ENCODE assay signal across 1 cellular context in the genomic region with DNA sequence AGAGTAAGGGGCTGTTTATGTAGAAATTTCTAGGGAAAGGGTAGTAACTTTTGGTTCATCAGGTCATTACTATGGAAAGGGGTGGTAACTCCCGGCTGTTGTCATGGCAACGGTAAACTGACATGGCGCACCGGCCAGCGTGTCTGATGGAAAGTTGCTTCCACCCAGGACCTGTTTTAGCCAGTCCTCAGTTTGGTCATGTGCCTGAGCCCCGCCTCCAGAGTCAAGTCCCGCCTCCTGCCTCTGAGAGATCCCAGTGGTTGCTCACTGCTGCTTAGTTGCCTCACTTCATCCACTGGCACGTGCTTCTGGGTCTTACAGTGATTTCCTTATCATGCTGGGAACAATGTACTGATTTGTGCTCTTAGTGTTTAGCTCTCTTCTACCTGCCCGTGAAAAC.
TF ChIP-seq lines count a peak whose summit lies in the region.

No MANE protein-coding gene starts in this region.

TF ChIP-seq in GM23338, 12 proteins besides CTCF, POLR2A, EP300 and RAD21 (continued from another document):
- TF ChIP-seq, protein P1, sequence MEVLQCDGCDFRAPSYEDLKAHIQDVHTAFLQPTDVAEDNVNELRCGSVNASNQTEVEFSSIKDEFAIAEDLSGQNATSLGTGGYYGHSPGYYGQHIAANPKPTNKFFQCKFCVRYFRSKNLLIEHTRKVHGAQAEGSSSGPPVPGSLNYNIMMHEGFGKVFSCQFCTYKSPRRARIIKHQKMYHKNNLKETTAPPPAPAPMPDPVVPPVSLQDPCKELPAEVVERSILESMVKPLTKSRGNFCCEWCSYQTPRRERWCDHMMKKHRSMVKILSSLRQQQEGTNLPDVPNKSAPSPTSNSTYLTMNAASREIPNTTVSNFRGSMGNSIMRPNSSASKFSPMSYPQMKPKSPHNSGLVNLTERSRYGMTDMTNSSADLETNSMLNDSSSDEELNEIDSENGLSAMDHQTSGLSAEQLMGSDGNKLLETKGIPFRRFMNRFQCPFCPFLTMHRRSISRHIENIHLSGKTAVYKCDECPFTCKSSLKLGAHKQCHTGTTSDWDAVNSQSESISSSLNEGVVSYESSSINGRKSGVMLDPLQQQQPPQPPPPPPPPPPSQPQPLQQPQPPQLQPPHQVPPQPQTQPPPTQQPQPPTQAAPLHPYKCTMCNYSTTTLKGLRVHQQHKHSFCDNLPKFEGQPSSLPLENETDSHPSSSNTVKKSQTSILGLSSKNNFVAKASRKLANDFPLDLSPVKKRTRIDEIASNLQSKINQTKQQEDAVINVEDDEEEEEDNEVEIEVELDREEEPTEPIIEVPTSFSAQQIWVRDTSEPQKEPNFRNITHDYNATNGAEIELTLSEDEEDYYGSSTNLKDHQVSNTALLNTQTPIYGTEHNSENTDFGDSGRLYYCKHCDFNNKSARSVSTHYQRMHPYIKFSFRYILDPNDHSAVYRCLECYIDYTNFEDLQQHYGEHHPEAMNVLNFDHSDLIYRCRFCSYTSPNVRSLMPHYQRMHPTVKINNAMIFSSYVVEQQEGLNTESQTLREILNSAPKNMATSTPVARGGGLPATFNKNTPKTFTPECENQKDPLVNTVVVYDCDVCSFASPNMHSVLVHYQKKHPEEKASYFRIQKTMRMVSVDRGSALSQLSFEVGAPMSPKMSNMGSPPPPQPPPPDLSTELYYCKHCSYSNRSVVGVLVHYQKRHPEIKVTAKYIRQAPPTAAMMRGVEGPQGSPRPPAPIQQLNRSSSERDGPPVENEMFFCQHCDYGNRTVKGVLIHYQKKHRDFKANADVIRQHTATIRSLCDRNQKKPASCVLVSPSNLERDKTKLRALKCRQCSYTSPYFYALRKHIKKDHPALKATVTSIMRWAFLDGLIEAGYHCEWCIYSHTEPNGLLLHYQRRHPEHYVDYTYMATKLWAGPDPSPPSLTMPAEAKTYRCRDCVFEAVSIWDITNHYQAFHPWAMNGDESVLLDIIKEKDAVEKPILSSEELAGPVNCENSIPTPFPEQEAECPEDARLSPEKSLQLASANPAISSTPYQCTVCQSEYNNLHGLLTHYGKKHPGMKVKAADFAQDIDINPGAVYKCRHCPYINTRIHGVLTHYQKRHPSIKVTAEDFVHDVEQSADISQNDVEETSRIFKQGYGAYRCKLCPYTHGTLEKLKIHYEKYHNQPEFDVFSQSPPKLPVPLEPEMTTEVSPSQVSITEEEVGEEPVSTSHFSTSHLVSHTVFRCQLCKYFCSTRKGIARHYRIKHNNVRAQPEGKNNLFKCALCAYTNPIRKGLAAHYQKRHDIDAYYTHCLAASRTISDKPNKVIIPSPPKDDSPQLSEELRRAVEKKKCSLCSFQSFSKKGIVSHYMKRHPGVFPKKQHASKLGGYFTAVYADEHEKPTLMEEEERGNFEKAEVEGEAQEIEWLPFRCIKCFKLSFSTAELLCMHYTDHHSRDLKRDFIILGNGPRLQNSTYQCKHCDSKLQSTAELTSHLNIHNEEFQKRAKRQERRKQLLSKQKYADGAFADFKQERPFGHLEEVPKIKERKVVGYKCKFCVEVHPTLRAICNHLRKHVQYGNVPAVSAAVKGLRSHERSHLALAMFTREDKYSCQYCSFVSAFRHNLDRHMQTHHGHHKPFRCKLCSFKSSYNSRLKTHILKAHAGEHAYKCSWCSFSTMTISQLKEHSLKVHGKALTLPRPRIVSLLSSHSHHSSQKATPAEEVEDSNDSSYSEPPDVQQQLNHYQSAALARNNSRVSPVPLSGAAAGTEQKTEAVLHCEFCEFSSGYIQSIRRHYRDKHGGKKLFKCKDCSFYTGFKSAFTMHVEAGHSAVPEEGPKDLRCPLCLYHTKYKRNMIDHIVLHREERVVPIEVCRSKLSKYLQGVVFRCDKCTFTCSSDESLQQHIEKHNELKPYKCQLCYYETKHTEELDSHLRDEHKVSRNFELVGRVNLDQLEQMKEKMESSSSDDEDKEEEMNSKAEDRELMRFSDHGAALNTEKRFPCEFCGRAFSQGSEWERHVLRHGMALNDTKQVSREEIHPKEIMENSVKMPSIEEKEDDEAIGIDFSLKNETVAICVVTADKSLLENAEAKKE (CRISPR knock-in tag; IDR thresholded peaks at IDR 0.05): no peak
- no peak for TF ChIP-seq EZH2 (IDR thresholded peaks at IDR 0.05; ENCODE audit: low read depth, unreplicated experiment)
- no peak for TF ChIP-seq CREB1 (CRISPR knock-in tag; IDR thresholded peaks at IDR 0.05; ENCODE audit: low read depth)
- TF ChIP-seq ZNF331 (CRISPR knock-in tag; IDR thresholded peaks at IDR 0.05; ENCODE audit: low read depth): no peak
- no peak for TF ChIP-seq EZH2phosphoT487 (IDR thresholded peaks at IDR 0.05; ENCODE audit: unreplicated experiment)
- no peak for TF ChIP-seq REST (IDR thresholded peaks at IDR 0.05; ENCODE audit: unreplicated experiment)
- no peak for TF ChIP-seq JUNB (IDR thresholded peaks at IDR 0.05; ENCODE audit: unreplicated experiment)
